ENCODE assay signal across 16 cellular contexts in genomic region chr20:47506335-47506734, GRCh38. TPM values are rescaled to one million over a fixed set of nuclear protein-coding genes. Genes with fewer than 3 reads are reported as not detected.
A peak's percentile ranks its signal among the peaks of the same experiment; 100 is the strongest.
DNase-seq lines count a peak whose midpoint lies in the region; ATAC-seq and TF ChIP-seq lines count a peak whose summit lies in the region.
"Had no signal": no experiment of that assay in that cellular context is flagged by ENCODE, and none has a peak within 500 bp of the region (broad histone marks: within the 10 kb centered on the region; RNA-seq: fewer than 3 reads in every experiment).

No MANE protein-coding gene starts in this region.

- H3K9me2 ChIP-seq in SK-N-SH = no peaks in the 10 kb centered on the region

- H3K4me1 Mint-ChIP-seq in activated CD4-positive, alpha-beta memory T cell treated with anti-CD3 and anti-CD28 coated beads for 36 hours (ENCODE audit: low read depth) = peaks cover 64% of the 10 kb centered on the region

- 76% methylated on average over 2 of the region's 2 CpGs for WGBS in SK-N-SH (ENCODE audit: low lambda C conversion rate)

- H3F3A ChIP-seq in SK-N-SH (replicated peaks; ENCODE audit: insufficient read depth) = no peaks in the 10 kb centered on the region

- no peak overlapping the region for H3K9ac ChIP-seq in SK-N-SH
- H3K9ac ChIP-seq in HUES48 (ENCODE audit: low read depth, low read length) = no peak overlapping the region

- TF ChIP-seq EP300 in SK-N-SH (IDR thresholded peaks at IDR 0.05; ENCODE audit: borderline replicate concordance in 1 of 2, low read depth in 1 of 2, low read length in 1 of 2) = no peak

- H3K4me1 ChIP-seq in SK-N-SH (ENCODE audit: control insufficient read depth in 1 of 2, insufficient read depth in 2 of 2, low read depth in 1 of 2, low read length in 1 of 2) = peaks cover 0 to 2% of the 10 kb centered on the region in 2 experiments; a peak in 2 of 4 replicates
- H3K4me1 ChIP-seq in HUES48 (ENCODE audit: control insufficient read depth, insufficient read depth, low read length) = peaks cover 44% of the 10 kb centered on the region

- H4K20me1 ChIP-seq in SK-N-SH (ENCODE audit: insufficient read depth) = peaks cover 23% of the 10 kb centered on the region; the same call in 1 of the 2 replicates

- H3K36me3 Mint-ChIP-seq in activated CD4-positive, alpha-beta memory T cell treated with anti-CD3 and anti-CD28 coated beads for 36 hours = peaks cover 27% of the 10 kb centered on the region

- DNase-seq in SK-N-SH (no peak), mesenteric fat pad (ENCODE audit: low spot score) (peak; percentile 0), NCI-H146 (lab: John Stamatoyannopoulos, UW) (no peak), NCI-H524 treated with DMSO at 0.1 percent for 48 hours (lab: John Stamatoyannopoulos, UW) (no peak)
- no peak for DNase-seq in activated CD4-positive, alpha-beta memory T cell treated with anti-CD3 and anti-CD28 coated beads for 36 hours
- DNase-seq: effector memory CD8-positive, alpha-beta T cell; foreskin fibroblast; NCI-H1105 treated with DMSO at 0.1 percent for 48 hours; NCI-H446 treated with DMSO at 0.1 percent for 48 hours; stimulated activated CD4-positive, alpha-beta T cell treated with anti-CD3 and anti-CD28 coated beads, Interleukin-12 subunit alpha, Interleukin-12 subunit beta, amount 100 ng/mL, for 4 hours; thyroid gland had no signal

- no peak overlapping the region for H2AFZ ChIP-seq in SK-N-SH (ENCODE audit: low read depth)

- no peak overlapping the region for H3K4me2 ChIP-seq in SK-N-SH

- no peaks in the 10 kb centered on the region for H3K27me3 Mint-ChIP-seq in activated CD4-positive, alpha-beta memory T cell treated with anti-CD3 and anti-CD28 coated beads for 36 hours
- H3K27me3 Mint-ChIP-seq: effector memory CD8-positive, alpha-beta T cell; progenitor cell of endocrine pancreas had no signal

- intact Hi-C loops in activated CD4-positive, alpha-beta memory T cell treated with anti-CD3 and anti-CD28 coated beads for 36 hours (cut with micrococcal nuclease) = loop anchor here (10.0 kb wide), 1 partner anchor 1258 kb away; no protein-coding TSS in a partner anchor

- H3K36me3 ChIP-seq in SK-N-SH (replicated peaks in 1 of 2; ENCODE audit: control insufficient read depth in 1 of 2, insufficient read depth in 2 of 2, low read length in 1 of 2) (no peaks in the 10 kb centered on the region), HUES48 (ENCODE audit: control insufficient read depth, insufficient read depth, low read length) (no peaks in the 10 kb centered on the region)
- H3K36me3 ChIP-seq: thyroid gland had no signal

- CTCF ChIA-PET in SK-N-SH (lab: Yijun Ruan, JAX) = interaction anchor here (1.0 kb wide), 1 partner anchor 122 kb away, joined by 4 read pairs; no protein-coding TSS in a partner anchor
- CTCF ChIA-PET in activated CD4-positive, alpha-beta memory T cell treated with anti-CD3 and anti-CD28 coated beads for 36 hours (lab: Charles Lee) = interaction anchor here (1.3 to 1.4 kb wide), 2 partner anchors 114 to 122 kb away, joined by 4 to 6 read pairs; no protein-coding TSS in a partner anchor

- peak overlapping the region; percentile 68 for H3K27ac Mint-ChIP-seq in activated CD4-positive, alpha-beta memory T cell treated with anti-CD3 and anti-CD28 coated beads for 36 hours

- POLR2A ChIA-PET in SK-N-SH (lab: Yijun Ruan, JAX) = no interaction called here
- POLR2A ChIA-PET in activated CD4-positive, alpha-beta memory T cell treated with anti-CD3 and anti-CD28 coated beads for 36 hours (lab: Charles Lee) = interaction anchor here (1.2 kb wide), 1 partner anchor 17 kb away, joined by 3 read pairs; no protein-coding TSS in a partner anchor

- peak overlapping the region; percentile 34 for H3K4me3 Mint-ChIP-seq in activated CD4-positive, alpha-beta memory T cell treated with anti-CD3 and anti-CD28 coated beads for 36 hours

- H3K79me2 ChIP-seq in SK-N-SH (ENCODE audit: insufficient read depth) = peaks cover 93% of the 10 kb centered on the region

- ATAC-seq in SK-N-SH treated with all-trans-retinoic acid at 6 μM for 48 hours (no peak), GM19397 (IDR thresholded peaks at IDR 0.05; ENCODE audit: unreplicated experiment) (no peak)
- ATAC-seq: effector memory CD8-positive, alpha-beta T cell; Right ventricle myocardium inferior had no signal

- H3K4me3 ChIP-seq in SK-N-SH (ENCODE audit: low read depth in 2 of 2, low read length in 1 of 2) = no peak overlapping the region
- no peak overlapping the region for H3K4me3 ChIP-seq in HUES48 (ENCODE audit: low read depth, low read length)
- H3K4me3 ChIP-seq: thyroid gland had no signal

- TF ChIP-seq RAD21 in SK-N-SH (IDR thresholded peaks at IDR 0.05; ENCODE audit: low read length) = no peak

- TF ChIP-seq CTCF in SK-N-SH (IDR thresholded peaks at IDR 0.05) = no peak

- H3K9me3 ChIP-seq in SK-N-SH (no peaks in the 10 kb centered on the region), HUES48 (ENCODE audit: control insufficient read depth, insufficient read depth, low read length) (no peaks in the 10 kb centered on the region)
- H3K9me3 ChIP-seq: thyroid gland had no signal

- no peaks in the 10 kb centered on the region for H3K27me3 ChIP-seq in SK-N-SH (ENCODE audit: insufficient read depth)
- H3K27me3 ChIP-seq in HUES48 (ENCODE audit: control insufficient read depth, insufficient read depth, low read length) = no peaks in the 10 kb centered on the region
- H3K27me3 ChIP-seq: thyroid gland had no signal

- no peak overlapping the region for H3K27ac ChIP-seq in SK-N-SH (ENCODE audit: low read depth in 2 of 2, low read length in 1 of 2)
- peak overlapping the region; percentile 26 for H3K27ac ChIP-seq in HUES48 (ENCODE audit: low read depth, low read length)
- H3K27ac ChIP-seq: thyroid gland had no signal

- no peaks in the 10 kb centered on the region for H3K9me3 Mint-ChIP-seq in activated CD4-positive, alpha-beta memory T cell treated with anti-CD3 and anti-CD28 coated beads for 36 hours
- H3K9me3 Mint-ChIP-seq: effector memory CD8-positive, alpha-beta T cell had no signal

TF ChIP-seq in SK-N-SH, 30 proteins besides CTCF, POLR2A, EP300 and RAD21:
- no peak for TF ChIP-seq RCOR1 (IDR thresholded peaks at IDR 0.05; ENCODE audit: low read length)
- peak; percentile 6; the same call in 1 of the 2 replicates for TF ChIP-seq MEF2A (IDR thresholded peaks at IDR 0.05; ENCODE audit: borderline replicate concordance, low read depth)
- no peak for TF ChIP-seq CHD2 (IDR thresholded peaks at IDR 0.05; ENCODE audit: low read length, partially characterized antibody)

TF ChIP-seq in SK-N-SH treated with all-trans-retinoic acid at 6 μM for 48 hours, 23 proteins besides CTCF, POLR2A, EP300 and RAD21:
- no peak for TF ChIP-seq ZFP30 (CRISPR knock-in tag; IDR thresholded peaks at IDR 0.05)
- TF ChIP-seq PATZ1 (CRISPR knock-in tag; IDR thresholded peaks at IDR 0.05; ENCODE audit: borderline replicate concordance) = no peak
- TF ChIP-seq CSDC2 (CRISPR knock-in tag; IDR thresholded peaks at IDR 0.05) = no peak
- no peak for TF ChIP-seq ESRRG (CRISPR knock-in tag; IDR thresholded peaks at IDR 0.05)
TF ChIP-seq in SK-N-SH treated with all-trans-retinoic acid at 6 μM for 48 hours: peak in this region for 0.

RNA-seq across cellular contexts. Expression of gene NCOA3, which starts 4.6 kb away (rescaled TPM):
- 5.8 and 8.3 TPM in 2 replicates for polyA plus RNA-seq in SK-N-SH (2012; rRNA removed)
- polyA plus RNA-seq in SK-N-SH (2012; cell fraction: cytosol; rRNA removed) = 6.4 and 6.7 TPM in 2 replicates
- polyA plus RNA-seq in SK-N-SH (2012; cell fraction: nucleus; rRNA removed) = 7.1 and 13.0 TPM in 2 replicates
- 10 to 100 TPM; 72.0 to 81.8 TPM for total RNA-seq in activated CD4-positive, alpha-beta memory T cell treated with anti-CD3 and anti-CD28 coated beads for 36 hours
- total RNA-seq in mesenteric fat pad = 37.0 TPM
